Comparison of ENCODE assay signal across 8 cellular contexts in the genomic region with DNA sequence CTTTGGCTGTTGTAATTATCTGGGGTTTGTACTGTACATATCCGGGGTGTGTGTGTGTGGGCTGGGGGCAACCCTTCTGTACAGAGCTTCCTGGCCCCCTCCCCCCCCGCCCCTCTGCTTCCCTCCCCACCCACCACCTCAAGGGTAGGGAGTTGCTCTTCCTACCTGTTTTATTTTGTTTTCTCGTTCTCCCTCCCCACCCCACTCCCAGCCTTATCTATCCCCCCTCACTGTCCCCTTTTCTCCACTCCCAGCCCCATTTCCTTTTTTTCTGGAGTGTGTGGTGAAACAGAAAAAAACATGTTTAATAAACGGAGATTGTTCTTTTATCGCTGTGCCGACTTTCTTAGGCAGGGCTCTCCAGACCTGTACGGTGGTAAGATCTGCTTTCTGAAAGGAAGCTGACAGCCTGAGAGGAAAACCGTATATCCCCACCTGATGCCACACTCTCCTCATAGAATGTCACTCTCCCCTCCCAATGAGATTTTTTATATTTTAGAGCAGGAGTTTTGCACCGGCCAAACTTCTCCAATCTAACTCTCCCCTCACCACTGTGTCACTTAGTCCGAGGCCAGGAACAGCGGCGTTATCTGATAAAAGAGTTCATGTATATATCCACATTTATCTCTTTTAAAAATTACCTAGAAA. TPM values are rescaled to one million over a fixed set of nuclear protein-coding genes. Genes with fewer than 3 reads are reported as not detected.
DNase-seq lines count a peak whose midpoint lies in the region; FAIRE-seq and TF ChIP-seq lines count a peak whose summit lies in the region.

No MANE protein-coding gene starts in this region.

- peak overlapping the region; percentile 99 for H3K4me3 Mint-ChIP-seq in activated naive CD4-positive, alpha-beta T cell treated with anti-CD3 and anti-CD28 coated beads, Interleukin-2, amount 50 U/mL, for 24 hours
- peak overlapping the region; percentile 96 for H3K4me3 Mint-ChIP-seq in activated naive CD8-positive, alpha-beta T cell treated with anti-CD3 and anti-CD28 coated beads for 36 hours

- H3K36me3 ChIP-seq in kidney (ENCODE audit: control insufficient read depth in 1 of 2, insufficient read depth in 2 of 2, low read length in 2 of 2), result peaks cover 3% of the 10 kb centered on the region in 2 donors
- H3K36me3 ChIP-seq in tibial artery, result peaks cover 0 to 45% (median 26%) of the 10 kb centered on the region in 3 donors

- H3K27ac ChIP-seq in kidney (ENCODE audit: low read depth in 2 of 2, low read length in 2 of 2) (peak overlapping the region in 1 of 2 donors; percentile 63), tibial artery (peak overlapping the region; percentile 76 to 82)

- peak overlapping the region; percentile 81 to 98 for H3K9ac ChIP-seq in kidney (ENCODE audit: low read length in 2 of 2)

- H3K27me3 ChIP-seq in tibial artery, result no peaks in the 10 kb centered on the region

- peaks cover 10% of the 10 kb centered on the region for H3K36me3 Mint-ChIP-seq in activated naive CD4-positive, alpha-beta T cell treated with anti-CD3 and anti-CD28 coated beads, Interleukin-2, amount 50 U/mL, for 24 hours
- H3K36me3 Mint-ChIP-seq in activated naive CD8-positive, alpha-beta T cell treated with anti-CD3 and anti-CD28 coated beads for 36 hours, result peaks cover 29% of the 10 kb centered on the region

- FAIRE-seq in kidney (lab: Jason Lieb, UNC), result no peak

- DNase-seq in activated naive CD4-positive, alpha-beta T cell treated with anti-CD3 and anti-CD28 coated beads, Interleukin-2, amount 50 U/mL, for 16 hours, result no peak
- DNase-seq in activated naive CD8-positive, alpha-beta T cell treated with anti-CD3 and anti-CD28 coated beads for 36 hours, result no peak
- DNase-seq in kidney, result no peak
- no peak for DNase-seq in tibial artery
- DNase-seq in NCI-H524 treated with DMSO at 0.1 percent for 48 hours (lab: John Stamatoyannopoulos, UW), result no peak
- DNase-seq in activated CD4-positive, CD25-positive, alpha-beta regulatory T cell (lab: John Stamatoyannopoulos, UW), result no peak
- DNase-seq in UCSD-AML1 (lab: John Stamatoyannopoulos, UW; ENCODE audit: unreplicated experiment), result no peak

- peak overlapping the region; percentile 93 to 95 for H3K4me3 ChIP-seq in kidney (ENCODE audit: low read length in 2 of 2)
- H3K4me3 ChIP-seq in tibial artery, result peak overlapping the region; percentile 73 to 82

- peaks cover 53% of the 10 kb centered on the region for H3K4me1 Mint-ChIP-seq in activated naive CD4-positive, alpha-beta T cell treated with anti-CD3 and anti-CD28 coated beads, Interleukin-2, amount 50 U/mL, for 24 hours
- peaks cover 25% of the 10 kb centered on the region for H3K4me1 Mint-ChIP-seq in activated naive CD8-positive, alpha-beta T cell treated with anti-CD3 and anti-CD28 coated beads for 36 hours

- H3K4me1 ChIP-seq in kidney (ENCODE audit: control insufficient read depth in 1 of 2, insufficient read depth in 1 of 2, low read depth in 1 of 2, low read length in 2 of 2), result peaks cover 0 to 9% of the 10 kb centered on the region in 2 donors
- H3K4me1 ChIP-seq in tibial artery, result peaks cover 0 to 21% (median 18%) of the 10 kb centered on the region in 4 donors

- no peak for TF ChIP-seq CTCF in kidney (IDR thresholded peaks at IDR 0.05; ENCODE audit: borderline replicate concordance, extremely low read depth, insufficient read depth)
- TF ChIP-seq CTCF in tibial artery (IDR thresholded peaks at IDR 0.05), result no peak

- no peaks in the 10 kb centered on the region for H3K9me3 Mint-ChIP-seq in activated naive CD4-positive, alpha-beta T cell treated with anti-CD3 and anti-CD28 coated beads, Interleukin-2, amount 50 U/mL, for 24 hours
- no peaks in the 10 kb centered on the region for H3K9me3 Mint-ChIP-seq in activated naive CD8-positive, alpha-beta T cell treated with anti-CD3 and anti-CD28 coated beads for 36 hours

- no peaks in the 10 kb centered on the region for H3K9me3 ChIP-seq in kidney (ENCODE audit: control insufficient read depth in 1 of 2, low read length in 2 of 2)
- H3K9me3 ChIP-seq in tibial artery, result no peaks in the 10 kb centered on the region

- H3K27ac Mint-ChIP-seq in activated naive CD4-positive, alpha-beta T cell treated with anti-CD3 and anti-CD28 coated beads, Interleukin-2, amount 50 U/mL, for 24 hours, result peak overlapping the region; percentile 96
- H3K27ac Mint-ChIP-seq in activated naive CD8-positive, alpha-beta T cell treated with anti-CD3 and anti-CD28 coated beads for 36 hours, result peak overlapping the region; percentile 92

- H3K27me3 Mint-ChIP-seq in activated naive CD4-positive, alpha-beta T cell treated with anti-CD3 and anti-CD28 coated beads, Interleukin-2, amount 50 U/mL, for 24 hours, result no peaks in the 10 kb centered on the region
- no peaks in the 10 kb centered on the region for H3K27me3 Mint-ChIP-seq in activated naive CD8-positive, alpha-beta T cell treated with anti-CD3 and anti-CD28 coated beads for 36 hours

- intact Hi-C loops in kidney (cut with DNase I), result no loop called here
- intact Hi-C loops in tibial artery (cut with DNase I; ENCODE audit: low total_unique reads), result loop anchor here (10.0 kb wide), 2 partner anchors 59 to 121 kb away; a partner anchor contains a TSS

RNA-seq across cellular contexts. Expression of a gene that starts 0.9 kb away (rescaled TPM):
- total RNA-seq in activated naive CD8-positive, alpha-beta T cell treated with anti-CD3 and anti-CD28 coated beads for 36 hours, result 10 to 100 TPM; 11.3 to 11.7 TPM
- total RNA-seq in kidney, result 11.5 TPM
- polyA plus RNA-seq in kidney (ENCODE audit: insufficient read depth, low read depth, low replicate concordance), result 6.4 TPM

RNA-seq across cellular contexts. Expression of a gene that starts 33.6 kb away (rescaled TPM):
- 10 to 100 TPM; 26.4 to 29.3 TPM for total RNA-seq in activated naive CD8-positive, alpha-beta T cell treated with anti-CD3 and anti-CD28 coated beads for 36 hours
- total RNA-seq in kidney, result 17.8 TPM
- 2.7 TPM for polyA plus RNA-seq in kidney (ENCODE audit: insufficient read depth, low read depth, low replicate concordance)

RNA-seq across cellular contexts. Expression of a gene that starts 35.6 kb away (rescaled TPM):
- 100 to 1,000 TPM; 125 to 126 TPM for total RNA-seq in activated naive CD8-positive, alpha-beta T cell treated with anti-CD3 and anti-CD28 coated beads for 36 hours
- 163 TPM for total RNA-seq in kidney
- polyA plus RNA-seq in kidney (ENCODE audit: insufficient read depth, low read depth, low replicate concordance), result 433 TPM

RNA-seq across cellular contexts. Expression of a gene that starts 42.7 kb away (rescaled TPM):
- 10 to 100 TPM; 23.5 to 26.0 TPM for total RNA-seq in activated naive CD8-positive, alpha-beta T cell treated with anti-CD3 and anti-CD28 coated beads for 36 hours
- total RNA-seq in kidney, result 63.8 TPM
- 87.6 TPM for polyA plus RNA-seq in kidney (ENCODE audit: insufficient read depth, low read depth, low replicate concordance)
